16 cellular contexts compared by ENCODE assay signal in the genomic region with DNA sequence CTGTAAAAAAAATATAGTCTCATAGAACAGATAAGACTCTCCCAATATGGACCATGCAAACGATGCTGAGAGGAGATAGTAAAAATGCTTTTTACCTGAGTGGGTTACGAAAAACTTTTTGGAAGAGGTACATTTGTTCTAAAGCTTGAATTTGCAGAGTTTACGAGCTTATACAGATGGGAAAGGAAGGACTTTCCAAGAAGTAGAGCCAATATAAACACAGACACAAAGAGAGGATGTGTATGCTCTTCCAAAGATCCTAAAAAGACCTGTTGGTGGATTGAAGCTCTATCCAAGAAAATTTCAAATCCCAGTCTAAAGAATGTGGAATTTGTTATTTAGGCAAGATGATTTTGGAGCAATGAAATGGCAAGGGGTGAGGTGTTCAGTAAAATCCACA.
"Had no signal": no experiment of that assay in that cellular context is flagged by ENCODE, and none has a peak within 500 bp of the region (broad histone marks: within the 10 kb centered on the region; RNA-seq: fewer than 3 reads in every experiment).

No MANE protein-coding gene starts in this region.

- H3K27me3 ChIP-seq: esophagus squamous epithelium, foreskin keratinocyte, testis, tibial nerve had no signal

- DNase-seq: esophagus squamous epithelium; foreskin keratinocyte; head of caudate nucleus; hypothalamus; islet precursor cell; lower lobe of right lung; occipital lobe; psoas muscle; stimulated activated CD4-positive, alpha-beta T cell treated with anti-CD3 and anti-CD28 coated beads, Interleukin-2, amount 100 ng/mL, for 24 hours; stimulated activated CD4-positive, alpha-beta T cell treated with anti-CD3 and anti-CD28 coated beads, Interleukin-4, amount 100 ng/mL, for 4 hours; stimulated activated naive B cell treated with anti-CD40 and anti-IgM and Interleukin-4, amounts not matched to agents 10 μg/mL and 1 μg/mL and 100 μg/mL, for 72 hours; stimulated activated naive CD8-positive, alpha-beta T cell treated with anti-CD3 and anti-CD28 coated beads, Interleukin-15, amount 100 ng/mL, for 72 hours; testis had no signal

- H3K36me3 ChIP-seq: esophagus squamous epithelium, lower lobe of right lung, tibial nerve had no signal

- H3K9me3 ChIP-seq: esophagus squamous epithelium, lower lobe of right lung, psoas muscle, testis, tibial nerve had no signal

- H3K4me3 ChIP-seq: esophagus squamous epithelium, lower lobe of right lung, psoas muscle, testis, tibial nerve had no signal

- ATAC-seq: foreskin keratinocyte; left lobe of liver; lower lobe of right lung; natural killer cell treated with Interleukin-12 subunit alpha and Interleukin-12 subunit beta and Interleukin-15 and Interleukin-18, amount 100 ng/mL, for 72 hours; psoas muscle; stimulated activated naive B cell treated with anti-CD40 and anti-IgM and Interleukin-4, amounts not matched to agents 10 μg/mL and 1 μg/mL and 100 μg/mL, for 72 hours; stimulated activated naive CD8-positive, alpha-beta T cell treated with anti-CD3 and anti-CD28 coated beads, Interleukin-15, amount 100 ng/mL, for 72 hours had no signal

- H3K27ac ChIP-seq: esophagus squamous epithelium, foreskin keratinocyte, lower lobe of right lung, psoas muscle, testis, tibial nerve had no signal

- H3K4me1 ChIP-seq: lower lobe of right lung, psoas muscle, testis, tibial nerve had no signal
